ENCODE assay signal across 20 cellular contexts in genomic region chr2:154495455-154495868, GRCh38.
DNase-seq lines count a peak whose midpoint lies in the region; ATAC-seq and TF ChIP-seq lines count a peak whose summit lies in the region.
"Had no signal": no experiment of that assay in that cellular context is flagged by ENCODE, and none has a peak within 500 bp of the region (broad histone marks: within the 10 kb centered on the region; RNA-seq: fewer than 3 reads in every experiment).

No MANE protein-coding gene starts in this region.

- no peak overlapping the region for H3K27ac ChIP-seq in OCI-LY3 (ENCODE audit: low read length)
- no peak overlapping the region for H3K27ac ChIP-seq in trophoblast cell (ENCODE audit: low read depth, low read length)
- H3K27ac ChIP-seq: gastrocnemius medialis, HL-60, vagina had no signal

- H3K36me3 Mint-ChIP-seq in nephron (ENCODE audit: low read depth) (no peaks in the 10 kb centered on the region), chondrocyte (ENCODE audit: low read depth) (no peaks in the 10 kb centered on the region)

- H3K4me2 ChIP-seq in OCI-LY3 (ENCODE audit: low read length) = 0 out of 2 replicates have a peak overlapping the region, but pooled peaks have one; percentile 14
- no peak overlapping the region for H3K4me2 ChIP-seq in trophoblast cell (ENCODE audit: low read length)

- no peak overlapping the region for H2BK12ac ChIP-seq in trophoblast cell (ENCODE audit: low read length)

- peak; percentile 59 for ATAC-seq in GM19025 (IDR thresholded peaks at IDR 0.05; ENCODE audit: low read depth, unreplicated experiment)
- peak; percentile 81 for ATAC-seq in HG02798 (IDR thresholded peaks at IDR 0.05; ENCODE audit: poor library complexity, unreplicated experiment)
- ATAC-seq: gastrocnemius medialis had no signal

- H3K4me3 Mint-ChIP-seq in nephron (peak overlapping the region in 1 of 3 experiments; percentile 21), chondrocyte (ENCODE audit: unreplicated experiment) (no peak overlapping the region)
- H3K4me3 Mint-ChIP-seq: activated CD4-positive, alpha-beta T cell treated with anti-CD3 and anti-CD28 coated beads, Interleukin-2, amount 10 ng/mL, durations not matched to agents 24 days and 14 days had no signal

- TF ChIP-seq CTCF in OCI-LY3 (IDR thresholded peaks at IDR 0.05; ENCODE audit: low read depth, low read length) = no peak
- TF ChIP-seq CTCF in nephron (IDR thresholded peaks at IDR 0.05; ENCODE audit: unreplicated experiment in 3 of 3) = no peak
- TF ChIP-seq CTCF in chondrocyte (IDR thresholded peaks at IDR 0.05) = no peak

- H3K27me3 ChIP-seq in OCI-LY3 (ENCODE audit: low read depth, low read length) = no peaks in the 10 kb centered on the region
- no peaks in the 10 kb centered on the region for H3K27me3 ChIP-seq in trophoblast cell (ENCODE audit: insufficient read depth, low read length)
- H3K27me3 ChIP-seq: gastrocnemius medialis, vagina had no signal

- no CpG with 5 or more reads among the region's 4 CpGs for WGBS in trophoblast cell (ENCODE audit: extremely low coverage, insufficient coverage, insufficient read length)

- no peak overlapping the region for H2BK5ac ChIP-seq in trophoblast cell (ENCODE audit: low read depth, low read length, poor library complexity)

- H4K20me1 ChIP-seq in OCI-LY3 (ENCODE audit: insufficient read depth, low read length) = no peaks in the 10 kb centered on the region

- H2AFZ ChIP-seq in OCI-LY3 (ENCODE audit: low read depth, low read length) (peak overlapping the region; percentile 62; the same call in 1 of the 2 replicates), trophoblast cell (ENCODE audit: insufficient read depth, low read length, poor library complexity) (no peak overlapping the region)

- H3K79me1 ChIP-seq in trophoblast cell (ENCODE audit: low read length) = no peaks in the 10 kb centered on the region

- H3K23ac ChIP-seq in trophoblast cell (ENCODE audit: low read length) = no peak overlapping the region

- H3K9me3 Mint-ChIP-seq in nephron = no peaks in the 10 kb centered on the region
- H3K9me3 Mint-ChIP-seq in chondrocyte (ENCODE audit: low read depth) = peaks cover 9% of the 10 kb centered on the region
- H3K9me3 Mint-ChIP-seq: activated CD4-positive, alpha-beta T cell treated with anti-CD3 and anti-CD28 coated beads, Interleukin-2, amount 10 ng/mL, durations not matched to agents 24 days and 14 days had no signal

- DNase-seq in mesenteric fat pad (ENCODE audit: low spot score) (no peak), chondrocyte (ENCODE audit: low spot score) (no peak), trophoblast cell (no peak)
- DNase-seq: activated CD4-positive, alpha-beta T cell treated with anti-CD3 and anti-CD28 coated beads, Interleukin-2, amount 10 ng/mL, durations not matched to agents 24 days and 14 days; activated gamma-delta T cell; erythroblast; gastrocnemius medialis; KBM-7; MV-4-11; NCI-H187; posterior cingulate gyrus; small intestine; SW 1271 had no signal

- no peaks in the 10 kb centered on the region for H3K4me1 ChIP-seq in OCI-LY3 (ENCODE audit: low read length)
- H3K4me1 ChIP-seq in trophoblast cell (ENCODE audit: control insufficient read depth in 1 of 2, insufficient read depth in 2 of 2, low read length in 2 of 2) = no peaks in the 10 kb centered on the region
- H3K4me1 ChIP-seq: gastrocnemius medialis, HAP-1, vagina had no signal

- no peak overlapping the region for H4K12ac ChIP-seq in trophoblast cell (ENCODE audit: low read depth, low read length)

- H3K79me2 ChIP-seq in OCI-LY3 (ENCODE audit: low read length) (no peaks in the 10 kb centered on the region), trophoblast cell (ENCODE audit: control insufficient read depth, insufficient read depth, low read length, poor library complexity) (no peaks in the 10 kb centered on the region)

- H3K27ac Mint-ChIP-seq in nephron = peak overlapping the region; percentile 73 to 91 (median 82)
- no peak overlapping the region for H3K27ac Mint-ChIP-seq in chondrocyte (ENCODE audit: unreplicated experiment)
- H3K27ac Mint-ChIP-seq: activated CD4-positive, alpha-beta T cell treated with anti-CD3 and anti-CD28 coated beads, Interleukin-2, amount 10 ng/mL, durations not matched to agents 24 days and 14 days had no signal

- no peak overlapping the region for H4K91ac ChIP-seq in trophoblast cell (ENCODE audit: low read depth, low read length)

- H3K27me3 Mint-ChIP-seq in nephron (ENCODE audit: low read depth) = no peaks in the 10 kb centered on the region
- peaks cover 2% of the 10 kb centered on the region for H3K27me3 Mint-ChIP-seq in chondrocyte (ENCODE audit: low read depth)
- H3K27me3 Mint-ChIP-seq: activated CD4-positive, alpha-beta T cell treated with anti-CD3 and anti-CD28 coated beads, Interleukin-2, amount 10 ng/mL, durations not matched to agents 24 days and 14 days had no signal

- H3K4me3 ChIP-seq in OCI-LY3 (ENCODE audit: low read length) = no peak overlapping the region
- no peak overlapping the region for H3K4me3 ChIP-seq in trophoblast cell (ENCODE audit: low read depth, low read length)
- H3K4me3 ChIP-seq: gastrocnemius medialis, HAP-1, vagina had no signal

- H3K36me3 ChIP-seq in OCI-LY3 (replicated peaks; ENCODE audit: low read depth, low read length) = no peaks in the 10 kb centered on the region
- no peaks in the 10 kb centered on the region for H3K36me3 ChIP-seq in trophoblast cell (ENCODE audit: control insufficient read depth in 1 of 2, insufficient read depth in 2 of 2, low read length in 2 of 2)
- H3K36me3 ChIP-seq: gastrocnemius medialis, HAP-1, vagina had no signal

- H3K4me1 Mint-ChIP-seq in nephron = peaks cover under 1% of the 10 kb centered on the region
- H3K4me1 Mint-ChIP-seq in chondrocyte (ENCODE audit: low read depth) = no peaks in the 10 kb centered on the region
- H3K4me1 Mint-ChIP-seq: activated CD4-positive, alpha-beta T cell treated with anti-CD3 and anti-CD28 coated beads, Interleukin-2, amount 10 ng/mL, durations not matched to agents 24 days and 14 days had no signal

- H4K8ac ChIP-seq in trophoblast cell (ENCODE audit: low read depth, low read length) = no peak overlapping the region

- no peaks in the 10 kb centered on the region for H3K9me3 ChIP-seq in OCI-LY3 (ENCODE audit: insufficient read depth, low read length)
- H3K9me3 ChIP-seq in trophoblast cell (ENCODE audit: insufficient read depth, low read depth, low read length) = no peaks in the 10 kb centered on the region
- H3K9me3 ChIP-seq: gastrocnemius medialis, HAP-1, vagina had no signal

- H3K14ac ChIP-seq in trophoblast cell (ENCODE audit: low read length) = no peak overlapping the region

- H3K4ac ChIP-seq in trophoblast cell (ENCODE audit: low read depth, low read length) = no peak overlapping the region

- H3K9ac ChIP-seq in OCI-LY3 (ENCODE audit: low read length) (no peak overlapping the region), trophoblast cell (ENCODE audit: low read length) (no peak overlapping the region)

- H2BK120ac ChIP-seq in trophoblast cell (ENCODE audit: insufficient read depth, low read length, poor library complexity) = no peak overlapping the region

- no peak overlapping the region for H2AK5ac ChIP-seq in trophoblast cell (ENCODE audit: low read length)

- no peak overlapping the region for H3K18ac ChIP-seq in trophoblast cell (ENCODE audit: low read length)
